ENCODE assay signal across 12 cellular contexts in the genomic region with DNA sequence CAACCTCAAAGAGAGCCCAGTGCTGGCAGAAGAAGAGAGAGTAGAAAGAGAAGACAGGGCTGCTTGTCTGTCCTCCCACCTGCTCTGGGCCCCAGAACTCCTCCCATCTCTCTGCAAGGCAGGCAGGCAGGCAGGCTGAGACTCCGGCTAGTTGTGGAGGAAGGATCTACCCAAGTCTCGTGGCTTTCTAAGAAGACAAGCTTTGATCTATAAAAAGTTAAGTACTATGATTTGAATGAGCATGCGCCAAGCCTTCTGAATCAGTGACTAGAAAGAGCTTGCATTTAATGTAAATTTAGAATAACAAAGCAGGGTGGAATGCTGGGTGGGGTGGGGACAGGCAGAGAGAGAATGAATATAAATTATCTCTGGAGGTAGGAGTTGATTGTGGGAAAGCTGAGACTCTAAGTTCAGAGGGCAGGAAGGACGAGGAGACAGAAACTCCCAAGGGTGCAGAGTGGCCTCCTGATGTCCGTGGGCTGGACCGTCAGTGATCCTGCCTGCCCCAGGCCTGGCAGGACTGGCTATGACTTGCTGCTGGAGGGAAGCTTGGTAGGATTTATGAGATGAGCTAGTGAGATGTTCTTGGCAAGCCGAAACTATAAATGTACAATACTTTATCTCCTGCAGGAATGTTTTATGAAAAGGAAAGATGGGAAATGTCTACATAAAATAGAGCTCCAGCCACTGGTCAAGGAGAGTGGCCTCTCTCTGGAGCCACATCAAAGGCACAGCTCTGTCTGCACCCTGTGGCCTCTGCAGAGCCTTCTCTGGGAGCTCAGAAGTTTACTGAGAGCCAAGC.
A peak's percentile ranks its signal among the peaks of the same experiment; 100 is the strongest.
DNase-seq lines count a peak whose midpoint lies in the region; ATAC-seq and TF ChIP-seq lines count a peak whose summit lies in the region.
"Had no signal": no experiment of that assay in that cellular context is flagged by ENCODE, and none has a peak within 500 bp of the region (broad histone marks: within the 10 kb centered on the region; RNA-seq: fewer than 3 reads in every experiment).

No MANE protein-coding gene starts in this region.

- H3K4me3 ChIP-seq in BLaER1 = no peak overlapping the region
- H3K4me3 ChIP-seq in MG63 = no peak overlapping the region
- H3K4me3 ChIP-seq in WERI-Rb-1 (ENCODE audit: low read depth, low read length) = no peak overlapping the region
- no peak overlapping the region for H3K4me3 ChIP-seq in osteoblast (ENCODE audit: insufficient read depth, low read length)

- H3K27ac ChIP-seq in BLaER1 (no peak overlapping the region), foreskin keratinocyte (no peak overlapping the region), WERI-Rb-1 (no peak overlapping the region), osteoblast (ENCODE audit: low read depth, low read length) (no peak overlapping the region)

- H3K9me3 Mint-ChIP-seq in osteocyte (ENCODE audit: unreplicated experiment) = peaks cover 4% of the 10 kb centered on the region
- H3K9me3 Mint-ChIP-seq: stimulated activated naive B cell treated with anti-CD40 and anti-IgM and Interleukin-4, amounts not matched to agents 10 μg/mL and 1 μg/mL and 100 μg/mL, for 72 hours had no signal

- H3K4me2 ChIP-seq in BLaER1 (peak overlapping the region; percentile 26), osteoblast (ENCODE audit: insufficient read depth, low read length) (no peak overlapping the region)

- TF ChIP-seq CTCF in foreskin keratinocyte (conservative IDR thresholded peaks at IDR 0.05) = no peak
- TF ChIP-seq CTCF in osteocyte (IDR thresholded peaks at IDR 0.05) = no peak
- TF ChIP-seq CTCF in WERI-Rb-1 (IDR thresholded peaks at IDR 0.05; ENCODE audit: low read depth, low read length) = no peak
- no peak for TF ChIP-seq CTCF in osteoblast (IDR thresholded peaks at IDR 0.05; ENCODE audit: extremely low read depth, low read depth, low read length)

- H3K36me3 ChIP-seq in BLaER1 (no peaks in the 10 kb centered on the region), MG63 (no peaks in the 10 kb centered on the region), WERI-Rb-1 (no peaks in the 10 kb centered on the region), osteoblast (ENCODE audit: insufficient read depth, low read length) (no peaks in the 10 kb centered on the region)

- no peaks in the 10 kb centered on the region for H3K79me2 ChIP-seq in osteoblast (ENCODE audit: insufficient read depth, low read length)

- H3K9ac ChIP-seq in BLaER1 = no peak overlapping the region

- H3K27ac Mint-ChIP-seq in osteocyte (ENCODE audit: unreplicated experiment) = peak overlapping the region; percentile 80
- H3K27ac Mint-ChIP-seq: B cell; stimulated activated naive B cell treated with anti-CD40 and anti-IgM and Interleukin-4, amounts not matched to agents 10 μg/mL and 1 μg/mL and 100 μg/mL, for 72 hours had no signal

- H3K4me3 Mint-ChIP-seq in osteocyte (ENCODE audit: unreplicated experiment) = no peak overlapping the region
- H3K4me3 Mint-ChIP-seq: B cell; stimulated activated naive B cell treated with anti-CD40 and anti-IgM and Interleukin-4, amounts not matched to agents 10 μg/mL and 1 μg/mL and 100 μg/mL, for 72 hours had no signal

- no peak overlapping the region for H2AFZ ChIP-seq in osteoblast (ENCODE audit: low read length)

- DNase-seq in MG63 (peak; percentile 66), foreskin keratinocyte (peak; percentile 10 to 64), osteocyte (ENCODE audit: extremely low spot score, unreplicated experiment) (no peak), WERI-Rb-1 (no peak), D341Med (ENCODE audit: low spot score) (no peak), osteoblast (ENCODE audit: insufficient read length, low spot score, missing footprints) (no peak)
- DNase-seq: NCI-H1694 treated with DMSO at 0.1 percent for 48 hours; stimulated activated CD4-positive, alpha-beta T cell treated with anti-CD3 and anti-CD28 coated beads, Interleukin-4, amount 100 ng/mL, for 24 hours; stimulated activated naive B cell treated with anti-CD40 and anti-IgM and Interleukin-4, amounts not matched to agents 10 μg/mL and 1 μg/mL and 100 μg/mL, for 72 hours had no signal

- H3K27me3 ChIP-seq in BLaER1 (no peaks in the 10 kb centered on the region), MG63 (no peaks in the 10 kb centered on the region), foreskin keratinocyte (peaks cover 34% of the 10 kb centered on the region), WERI-Rb-1 (ENCODE audit: insufficient read depth, low read depth, severe bottlenecking) (no peaks in the 10 kb centered on the region), osteoblast (ENCODE audit: insufficient read depth, low read length) (peaks cover 8% of the 10 kb centered on the region)

- H3K4me1 ChIP-seq in BLaER1 (peaks cover 15% of the 10 kb centered on the region), foreskin keratinocyte (no peaks in the 10 kb centered on the region), osteoblast (ENCODE audit: insufficient read depth, low read length) (peaks cover 37% of the 10 kb centered on the region)

- peaks cover 58% of the 10 kb centered on the region for H3K4me1 Mint-ChIP-seq in osteocyte (ENCODE audit: unreplicated experiment)
- H3K4me1 Mint-ChIP-seq: B cell; stimulated activated naive B cell treated with anti-CD40 and anti-IgM and Interleukin-4, amounts not matched to agents 10 μg/mL and 1 μg/mL and 100 μg/mL, for 72 hours had no signal

- H3K9me3 ChIP-seq in BLaER1 (no peaks in the 10 kb centered on the region), MG63 (no peaks in the 10 kb centered on the region), WERI-Rb-1 (ENCODE audit: severe bottlenecking) (no peaks in the 10 kb centered on the region), osteoblast (ENCODE audit: low read depth, low read length) (no peaks in the 10 kb centered on the region)

- peaks cover 4% of the 10 kb centered on the region for H3K36me3 Mint-ChIP-seq in osteocyte (ENCODE audit: unreplicated experiment)

- ATAC-seq in foreskin keratinocyte (no peak), HG03439 (IDR thresholded peaks at IDR 0.05; ENCODE audit: unreplicated experiment) (no peak)
- ATAC-seq: stimulated activated naive B cell treated with anti-CD40 and anti-IgM and Interleukin-4, amounts not matched to agents 10 μg/mL and 1 μg/mL and 100 μg/mL, for 72 hours had no signal

- peaks cover 5% of the 10 kb centered on the region for H3K27me3 Mint-ChIP-seq in osteocyte (ENCODE audit: unreplicated experiment)
- H3K27me3 Mint-ChIP-seq: B cell had no signal

- no peaks in the 10 kb centered on the region for H4K20me1 ChIP-seq in BLaER1
- H4K20me1 ChIP-seq in osteoblast (ENCODE audit: insufficient read depth, low read length) = no peaks in the 10 kb centered on the region

Comparison
In these comparisons a context has a peak if more than half of its experiments do, and no peak if none do; other contexts are left out.
1. DNase-seq: peak in MG63 (single experiment) and foreskin keratinocyte (2 of 2); none in osteocyte (single experiment), WERI-Rb-1 (single experiment), D341Med (single experiment) and osteoblast (single experiment).